9 cellular contexts compared by ENCODE assay signal in the genomic region with DNA sequence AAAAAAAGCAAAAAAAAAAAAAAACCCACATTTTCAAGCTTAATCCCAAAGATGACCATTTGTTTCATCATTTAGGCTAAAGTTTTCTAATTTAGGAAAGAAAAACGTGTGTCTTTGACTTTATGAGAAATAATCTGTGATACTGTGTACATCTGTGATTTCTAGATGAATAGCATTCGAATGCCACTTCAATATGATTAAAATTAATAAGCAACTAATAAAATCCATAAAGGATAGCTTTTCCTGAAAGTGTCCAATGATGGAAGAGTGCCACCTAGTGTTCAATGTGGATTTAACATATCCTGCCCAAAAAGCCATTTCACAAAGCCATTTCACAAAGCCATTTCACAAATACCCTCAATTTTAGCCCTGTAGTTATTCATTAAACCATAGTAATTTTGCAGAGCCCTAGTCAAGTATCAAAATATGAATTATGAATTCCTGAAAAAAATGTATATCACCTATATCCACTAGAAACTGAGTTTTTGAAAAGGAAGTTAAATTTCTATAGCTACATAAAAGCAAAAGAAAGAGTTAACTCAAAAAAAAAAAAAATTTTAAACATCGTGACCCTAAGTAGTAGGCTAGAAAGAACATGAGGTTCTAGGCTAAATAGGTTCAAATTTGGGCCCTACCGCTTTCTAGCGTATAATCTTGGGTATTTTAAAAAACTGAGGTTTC. TPM values are rescaled to one million over a fixed set of nuclear protein-coding genes. Genes with fewer than 3 reads are reported as not detected.
DNase-seq lines count a peak whose midpoint lies in the region; ATAC-seq and TF ChIP-seq lines count a peak whose summit lies in the region.
"Had no signal": no experiment of that assay in that cellular context is flagged by ENCODE, and none has a peak within 500 bp of the region (broad histone marks: within the 10 kb centered on the region; RNA-seq: fewer than 3 reads in every experiment).

No MANE protein-coding gene starts in this region.

- no peaks in the 10 kb centered on the region for H3K27me3 ChIP-seq in CD8-positive, alpha-beta T cell (ENCODE audit: insufficient read depth, low read length)
- H3K27me3 ChIP-seq in GM23338 (ENCODE audit: insufficient read depth): no peaks in the 10 kb centered on the region
- H3K27me3 ChIP-seq: SJCRH30 had no signal

- POLR2A ChIA-PET in CD8-positive, alpha-beta T cell (lab: Charles Lee): interaction anchor here (1.0 to 2.5 kb wide), 3 partner anchors 20 to 1006 kb away, joined by 4 to 7 read pairs (median 6); no protein-coding TSS in a partner anchor

- peak; percentile 99 for TF ChIP-seq CTCF in CD8-positive, alpha-beta T cell (IDR thresholded peaks at IDR 0.05)
- TF ChIP-seq CTCF in GM23338 (conservative IDR thresholded peaks at IDR 0.05; ENCODE audit: low read depth in 2 of 2): peak; percentile 80 to 92

- no peaks in the 10 kb centered on the region for H3K36me3 ChIP-seq in CD8-positive, alpha-beta T cell (ENCODE audit: insufficient read depth, low read length)
- H3K36me3 ChIP-seq in GM23338 (ENCODE audit: insufficient read depth): no peaks in the 10 kb centered on the region
- H3K36me3 ChIP-seq: SJCRH30 had no signal

- no peak overlapping the region for H3K4me2 ChIP-seq in GM23338

- ATAC-seq in CD8-positive, alpha-beta T cell: peak; percentile 49
- no peak for ATAC-seq in GM23338
- ATAC-seq in central memory CD8-positive, alpha-beta T cell (replicated peaks; ENCODE audit: extremely low read depth, poor library complexity, severe bottlenecking): peak; percentile 36
- ATAC-seq in GM21515 (IDR thresholded peaks at IDR 0.05; ENCODE audit: unreplicated experiment): no peak

- peaks cover 8% of the 10 kb centered on the region for H3K4me1 Mint-ChIP-seq in CD8-positive, alpha-beta T cell (ENCODE audit: low read depth)
- H3K4me1 Mint-ChIP-seq in GM23338: peaks cover 2% of the 10 kb centered on the region; the same call in 2 of the 3 replicates
- H3K4me1 Mint-ChIP-seq in central memory CD8-positive, alpha-beta T cell: peaks cover 9% of the 10 kb centered on the region

- H2AFZ ChIP-seq in GM23338: no peak overlapping the region

- DNase-seq in CD8-positive, alpha-beta T cell: peak in 2 of 7 experiments; percentile 20
- DNase-seq in GM23338 (ENCODE audit: low spot score): peak; percentile 69
- DNase-seq in NCI-H748 (lab: John Stamatoyannopoulos, UW; ENCODE audit: unreplicated experiment): peak; percentile 40
- no peak for DNase-seq in central memory CD8-positive, alpha-beta T cell (ENCODE audit: low spot score in 2 of 2)
- peak; percentile 68 to 80 for DNase-seq in lung microvascular endothelial cell (ENCODE audit: low read depth in 2 of 2)
- no peak for DNase-seq in effector CD8-positive, alpha-beta T cell (lab: John Stamatoyannopoulos, UW)
- DNase-seq in activated CD4-positive, CD25-positive, alpha-beta regulatory T cell treated with anti-CD3 and anti-CD28 coated beads, Interleukin-2, amount 50 U/mL, for 72 hours: no peak

- H3K27me3 Mint-ChIP-seq in CD8-positive, alpha-beta T cell (ENCODE audit: low read depth): no peaks in the 10 kb centered on the region
- peaks cover 5% of the 10 kb centered on the region for H3K27me3 Mint-ChIP-seq in GM23338 (ENCODE audit: insufficient read depth, low read depth, poor library complexity)
- H3K27me3 Mint-ChIP-seq in central memory CD8-positive, alpha-beta T cell: no peaks in the 10 kb centered on the region

- H4K20me1 ChIP-seq in GM23338 (replicated peaks; ENCODE audit: insufficient read depth): no peaks in the 10 kb centered on the region

- no peaks in the 10 kb centered on the region for H3K9me3 Mint-ChIP-seq in CD8-positive, alpha-beta T cell
- H3K9me3 Mint-ChIP-seq in GM23338: no peaks in the 10 kb centered on the region
- H3K9me3 Mint-ChIP-seq in central memory CD8-positive, alpha-beta T cell: no peaks in the 10 kb centered on the region

- no peaks in the 10 kb centered on the region for H3K36me3 Mint-ChIP-seq in CD8-positive, alpha-beta T cell
- peaks cover 2% of the 10 kb centered on the region; the same call in 1 of the 3 replicates for H3K36me3 Mint-ChIP-seq in GM23338 (ENCODE audit: low read depth)
- H3K36me3 Mint-ChIP-seq in central memory CD8-positive, alpha-beta T cell (ENCODE audit: insufficient read depth): peaks cover 4% of the 10 kb centered on the region

- no peak overlapping the region for H3K4me3 ChIP-seq in CD8-positive, alpha-beta T cell (ENCODE audit: low read depth, low read length)
- no peak overlapping the region for H3K4me3 ChIP-seq in GM23338
- H3K4me3 ChIP-seq: SJCRH30 had no signal

- no peak overlapping the region for H3K27ac Mint-ChIP-seq in CD8-positive, alpha-beta T cell
- no peak overlapping the region for H3K27ac Mint-ChIP-seq in GM23338
- H3K27ac Mint-ChIP-seq in central memory CD8-positive, alpha-beta T cell (ENCODE audit: low read depth): no peak overlapping the region

- CTCF ChIA-PET in CD8-positive, alpha-beta T cell (lab: Charles Lee): interaction anchor here (0.6 to 11.4 kb wide), 24 partner anchors 8 to 1266 kb away, joined by 3 to 123 read pairs (median 4); no protein-coding TSS in a partner anchor

- peaks cover 4% of the 10 kb centered on the region; the same call in 1 of the 2 replicates for H3K79me2 ChIP-seq in GM23338 (replicated peaks; ENCODE audit: insufficient read depth)

- no peaks in the 10 kb centered on the region for H3K4me1 ChIP-seq in CD8-positive, alpha-beta T cell (ENCODE audit: insufficient read depth, low read length)
- H3K4me1 ChIP-seq in GM23338 (ENCODE audit: insufficient read depth): 0 out of 2 replicates have a peak, but pooled peaks cover 6% of the 10 kb centered on the region
- H3K4me1 ChIP-seq: SJCRH30 had no signal

- no peaks in the 10 kb centered on the region for H3K9me2 ChIP-seq in GM23338 (ENCODE audit: insufficient read depth)

- no peaks in the 10 kb centered on the region for H3F3A ChIP-seq in GM23338 (replicated peaks; ENCODE audit: low read depth)

- H3K9me3 ChIP-seq in CD8-positive, alpha-beta T cell (ENCODE audit: low read length): no peaks in the 10 kb centered on the region

- no peak overlapping the region for H3K27ac ChIP-seq in CD8-positive, alpha-beta T cell (ENCODE audit: low read depth, low read length)
- H3K27ac ChIP-seq in GM23338 (ENCODE audit: low read depth): no peak overlapping the region
- H3K27ac ChIP-seq: SJCRH30 had no signal

- intact Hi-C loops in CD8-positive, alpha-beta T cell (cut with DNase I, micrococcal nuclease): loop anchor here (1.0 to 10.0 kb wide), 5 partner anchors 196 to 1261 kb away; no protein-coding TSS in a partner anchor

- no peak overlapping the region for H3K4me3 Mint-ChIP-seq in CD8-positive, alpha-beta T cell
- H3K4me3 Mint-ChIP-seq in GM23338: no peak overlapping the region
- H3K4me3 Mint-ChIP-seq in central memory CD8-positive, alpha-beta T cell: no peak overlapping the region

TF ChIP-seq in GM23338, 12 proteins besides CTCF, POLR2A, EP300 and RAD21:
- no peak for TF ChIP-seq STAT1 (IDR thresholded peaks at IDR 0.05; ENCODE audit: unreplicated experiment)
- TF ChIP-seq ZNF114 (CRISPR knock-in tag; IDR thresholded peaks at IDR 0.05): no peak
- TF ChIP-seq, protein P1, sequence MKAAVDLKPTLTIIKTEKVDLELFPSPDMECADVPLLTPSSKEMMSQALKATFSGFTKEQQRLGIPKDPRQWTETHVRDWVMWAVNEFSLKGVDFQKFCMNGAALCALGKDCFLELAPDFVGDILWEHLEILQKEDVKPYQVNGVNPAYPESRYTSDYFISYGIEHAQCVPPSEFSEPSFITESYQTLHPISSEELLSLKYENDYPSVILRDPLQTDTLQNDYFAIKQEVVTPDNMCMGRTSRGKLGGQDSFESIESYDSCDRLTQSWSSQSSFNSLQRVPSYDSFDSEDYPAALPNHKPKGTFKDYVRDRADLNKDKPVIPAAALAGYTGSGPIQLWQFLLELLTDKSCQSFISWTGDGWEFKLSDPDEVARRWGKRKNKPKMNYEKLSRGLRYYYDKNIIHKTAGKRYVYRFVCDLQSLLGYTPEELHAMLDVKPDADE (IDR thresholded peaks at IDR 0.05): no peak

RNA-seq across cellular contexts. Expression of gene NME7, which starts 19.1 kb away (rescaled TPM):
- 1 to 10 TPM; 5.3 to 7.7 TPM for total RNA-seq in CD8-positive, alpha-beta T cell
- 12.9 and 39.1 TPM in 2 replicates for total RNA-seq in GM23338 (2014; rRNA removed; shearing (Covaris generic))
- polyA plus RNA-seq in GM23338 (2016; fragmentation: Nextera tagmentation; extraction: Ambion mirVana): 48.5 and 65.2 TPM in 2 replicates
- 9.5 and 12.6 TPM in 2 replicates for total RNA-seq in lung microvascular endothelial cell

RNA-seq across cellular contexts. Expression of gene BLZF1, which starts 19.5 kb away (rescaled TPM):
- total RNA-seq in CD8-positive, alpha-beta T cell: 10 to 100 TPM; 11.1 to 13.6 TPM
- total RNA-seq in GM23338 (2014; rRNA removed; shearing (Covaris generic)): 12.4 and 14.5 TPM in 2 replicates
- polyA plus RNA-seq in GM23338 (2016; fragmentation: Nextera tagmentation; extraction: Ambion mirVana): 6.3 and 9.5 TPM in 2 replicates
- total RNA-seq in lung microvascular endothelial cell: 9.6 and 14.1 TPM in 2 replicates

Comparison
In these comparisons a context has a peak if more than half of its experiments do, and no peak if none do; other contexts are left out.
1. ATAC-seq: peak in CD8-positive, alpha-beta T cell (single experiment) and central memory CD8-positive, alpha-beta T cell (single experiment); none in GM23338 (single experiment) and GM21515 (single experiment).
2. DNase-seq: peak in GM23338 (single experiment), NCI-H748 (single experiment) and lung microvascular endothelial cell (2 of 2); none in central memory CD8-positive, alpha-beta T cell (0 of 2), effector CD8-positive, alpha-beta T cell (single experiment) and activated CD4-positive, CD25-positive, alpha-beta regulatory T cell treated with anti-CD3 and anti-CD28 coated beads, Interleukin-2, amount 50 U/mL, for 72 hours (single experiment).